ENCODE assay signal across 3 cellular contexts in the genomic region with DNA sequence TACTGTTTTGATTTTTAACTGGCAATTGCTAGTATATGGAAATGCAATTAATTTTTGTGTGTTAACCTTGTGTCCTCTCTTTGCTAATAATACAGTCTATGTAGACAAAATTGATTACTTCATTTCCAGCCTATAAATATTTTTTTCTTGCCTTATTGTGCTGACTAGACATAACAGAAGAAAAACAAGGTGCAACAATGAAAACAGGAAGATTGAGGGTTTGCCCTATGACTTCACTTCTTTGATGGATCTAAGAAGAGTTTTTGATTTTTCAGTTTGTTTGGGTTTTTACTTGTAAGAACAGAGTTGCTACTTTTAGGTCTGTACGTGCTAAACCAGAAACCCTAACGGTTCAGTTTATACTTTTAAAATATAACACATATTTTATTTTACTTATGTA.
TF ChIP-seq lines count a peak whose summit lies in the region.

No MANE protein-coding gene starts in this region.

TF ChIP-seq in A549, 52 proteins besides CTCF, POLR2A, EP300 and RAD21:
- TF ChIP-seq MYC (IDR thresholded peaks at IDR 0.05; ENCODE audit: borderline replicate concordance, low read length) (no peak), PHF8 (IDR thresholded peaks at IDR 0.05; ENCODE audit: borderline replicate concordance, low read depth) (no peak), MAFK (IDR thresholded peaks at IDR 0.05; ENCODE audit: partially characterized antibody) (peak; percentile 93)

TF ChIP-seq in IMR-90, 13 proteins besides CTCF, POLR2A, EP300 and RAD21:
- no peak for TF ChIP-seq SMC3 (IDR thresholded peaks at IDR 0.05; ENCODE audit: low read depth, low read length)
- TF ChIP-seq MAFK (IDR thresholded peaks at IDR 0.05; ENCODE audit: low read depth, low read length), result peak; percentile 95

TF ChIP-seq in H1, 55 proteins besides CTCF, POLR2A, EP300 and RAD21:
- peak; percentile 54; the same call in 1 of the 2 replicates for TF ChIP-seq MAFK (IDR thresholded peaks at IDR 0.05; ENCODE audit: low read depth, low read length)
- no peak for TF ChIP-seq HDAC6 (IDR thresholded peaks at IDR 0.05; ENCODE audit: low read depth, low read length)
- no peak for TF ChIP-seq ASH2L (IDR thresholded peaks at IDR 0.05; ENCODE audit: low read length)
